14 cellular contexts compared by ENCODE assay signal in genomic region chr2:161102770-161103450, GRCh38. TPM values are rescaled to one million over a fixed set of nuclear protein-coding genes. Genes with fewer than 3 reads are reported as not detected.
DNase-seq lines count a peak whose midpoint lies in the region; TF ChIP-seq lines count a peak whose summit lies in the region.
"Had no signal": no experiment of that assay in that cellular context is flagged by ENCODE, and none has a peak within 500 bp of the region (broad histone marks: within the 10 kb centered on the region; RNA-seq: fewer than 3 reads in every experiment).

No MANE protein-coding gene starts in this region.

- no peaks in the 10 kb centered on the region for H3K36me3 Mint-ChIP-seq in neural progenitor cell

- peak; percentile 47 for DNase-seq in EL
- DNase-seq in NCI-H1694 (lab: John Stamatoyannopoulos, UW): peak; percentile 42
- peak; percentile 19 for DNase-seq in astrocyte of the spinal cord (ENCODE audit: low read depth, low spot score)
- peak; percentile 27 to 46 for DNase-seq in lung microvascular endothelial cell (ENCODE audit: low read depth in 2 of 2)
- no peak for DNase-seq in neural progenitor cell (ENCODE audit: low spot score)
- DNase-seq in NCI-H2227 treated with DMSO at 0.1 percent for 48 hours (lab: John Stamatoyannopoulos, UW): no peak
- DNase-seq in ovary: no peak
- no peak for DNase-seq in NCI-H2081 (lab: John Stamatoyannopoulos, UW)
- DNase-seq: activated CD4-positive, alpha-beta T cell treated with anti-CD3 and anti-CD28 coated beads, Interleukin-2, amount 10 ng/mL, durations not matched to agents 24 days and 14 days; hippocampal formation; left ventricle myocardium superior; NCI-H187; NK-92 treated with Interleukin-12 subunit alpha and Interleukin-12 subunit beta, amount 100 ng/mL, for 24 hours had no signal

- H3K4me3 Mint-ChIP-seq in neural progenitor cell: no peak overlapping the region
- H3K4me3 Mint-ChIP-seq: activated CD4-positive, alpha-beta T cell treated with anti-CD3 and anti-CD28 coated beads, Interleukin-2, amount 10 ng/mL, durations not matched to agents 24 days and 14 days had no signal

- no peaks in the 10 kb centered on the region for H3K79me2 ChIP-seq in neural progenitor cell (ENCODE audit: low read depth)

- no peak for TF ChIP-seq EP300 in ovary (IDR thresholded peaks at IDR 0.05)

- H3K9ac ChIP-seq in neural progenitor cell: no peak overlapping the region
- H3K9ac ChIP-seq: BLaER1 treated with 17β-estradiol and CSF1 and Interleukin-3, amounts not matched to agents 10 nM and 100 nM had no signal

- H3K4me3 ChIP-seq in astrocyte of the spinal cord (ENCODE audit: low read depth, low read length): no peak overlapping the region
- no peak overlapping the region for H3K4me3 ChIP-seq in neural progenitor cell
- no peak overlapping the region for H3K4me3 ChIP-seq in ovary
- H3K4me3 ChIP-seq: BLaER1 treated with 17β-estradiol and CSF1 and Interleukin-3, amounts not matched to agents 10 nM and 100 nM had no signal

- in situ Hi-C loops in astrocyte of the spinal cord (cut with HindIII; ENCODE audit: low sequenced_read_pairs): no loop called here

- H3K27ac Mint-ChIP-seq in neural progenitor cell: no peak overlapping the region
- H3K27ac Mint-ChIP-seq: activated CD4-positive, alpha-beta T cell treated with anti-CD3 and anti-CD28 coated beads, Interleukin-2, amount 10 ng/mL, durations not matched to agents 24 days and 14 days had no signal

- H3K27me3 ChIP-seq in neural progenitor cell (no peaks in the 10 kb centered on the region), ovary (no peaks in the 10 kb centered on the region)
- H3K27me3 ChIP-seq: BLaER1 treated with 17β-estradiol and CSF1 and Interleukin-3, amounts not matched to agents 10 nM and 100 nM had no signal

- H3K4me2 ChIP-seq in neural progenitor cell: no peak overlapping the region

- intact Hi-C loops in ovary (cut with DNase I): no loop called here

- peaks cover 6% of the 10 kb centered on the region for H3F3A ChIP-seq in neural progenitor cell (ENCODE audit: low read depth)

- H3K27me3 Mint-ChIP-seq in neural progenitor cell (ENCODE audit: insufficient read depth, low read depth): peaks cover under 1% of the 10 kb centered on the region
- H3K27me3 Mint-ChIP-seq: activated CD4-positive, alpha-beta T cell treated with anti-CD3 and anti-CD28 coated beads, Interleukin-2, amount 10 ng/mL, durations not matched to agents 24 days and 14 days had no signal

- H3K27ac ChIP-seq in neural progenitor cell: no peak overlapping the region
- no peak overlapping the region for H3K27ac ChIP-seq in ovary
- H3K27ac ChIP-seq: BLaER1 treated with 17β-estradiol and CSF1 and Interleukin-3, amounts not matched to agents 10 nM and 100 nM had no signal

- peaks cover 3% of the 10 kb centered on the region for H3K4me1 Mint-ChIP-seq in neural progenitor cell

- TF ChIP-seq POLR2A in ovary (IDR thresholded peaks at IDR 0.05): no peak

- H3K36me3 ChIP-seq in neural progenitor cell (no peaks in the 10 kb centered on the region), ovary (no peaks in the 10 kb centered on the region)
- H3K36me3 ChIP-seq: BLaER1 treated with 17β-estradiol and CSF1 and Interleukin-3, amounts not matched to agents 10 nM and 100 nM had no signal

- H3K9me3 ChIP-seq in neural progenitor cell (ENCODE audit: low read depth): peaks cover 1% of the 10 kb centered on the region
- H3K9me3 ChIP-seq in ovary: no peaks in the 10 kb centered on the region

- H3K4me1 ChIP-seq in neural progenitor cell (peaks cover 14% of the 10 kb centered on the region), ovary (ENCODE audit: insufficient read depth) (peaks cover 2% of the 10 kb centered on the region)

- TF ChIP-seq CTCF in astrocyte of the spinal cord (IDR thresholded peaks at IDR 0.05; ENCODE audit: low read depth, low read length) (no peak), neural progenitor cell (IDR thresholded peaks at IDR 0.05) (no peak), ovary (IDR thresholded peaks at IDR 0.05) (no peak)

- H2AFZ ChIP-seq in neural progenitor cell (replicated peaks): no peak overlapping the region

- peaks cover 3% of the 10 kb centered on the region for H3K9me3 Mint-ChIP-seq in neural progenitor cell

- H4K20me1 ChIP-seq in neural progenitor cell (ENCODE audit: low read depth): no peaks in the 10 kb centered on the region
- H4K20me1 ChIP-seq: BLaER1 treated with 17β-estradiol and CSF1 and Interleukin-3, amounts not matched to agents 10 nM and 100 nM had no signal

RNA-seq across cellular contexts. Expression of gene TANK, which starts 57.3 kb away (rescaled TPM):
- 60.1 and 63.1 TPM in 2 replicates for total RNA-seq in lung microvascular endothelial cell
- total RNA-seq in neural progenitor cell (ENCODE audit: low replicate concordance): 19.8 and 43.5 TPM in 2 replicates
- 10 to 100 TPM; 34.6 to 99.8 (median 53.1) TPM for total RNA-seq in ovary
- polyA plus RNA-seq in ovary: 10 to 100 TPM; 31.4 to 38.8 TPM

Comparison
In these comparisons a context has a peak if more than half of its experiments do, and no peak if none do; other contexts are left out.
1. DNase-seq: peak in EL (single experiment), NCI-H1694 (single experiment), astrocyte of the spinal cord (single experiment) and lung microvascular endothelial cell (2 of 2); none in neural progenitor cell (single experiment), NCI-H2227 treated with DMSO at 0.1 percent for 48 hours (single experiment), ovary (0 of 5) and NCI-H2081 (0 of 2).